18 cellular contexts compared by ENCODE assay signal in genomic region chr2:10764101-10764785, GRCh38. TPM values are rescaled to one million over a fixed set of nuclear protein-coding genes. Genes with fewer than 3 reads are reported as not detected.
DNase-seq lines count a peak whose midpoint lies in the region; ATAC-seq and TF ChIP-seq lines count a peak whose summit lies in the region.
"Had no signal": no experiment of that assay in that cellular context is flagged by ENCODE, and none has a peak within 500 bp of the region (broad histone marks: within the 10 kb centered on the region; RNA-seq: fewer than 3 reads in every experiment).

No MANE protein-coding gene starts in this region.

- DNase-seq in chondrocyte (ENCODE audit: low spot score) = peak; percentile 73
- DNase-seq in neuronal stem cell (ENCODE audit: low spot score) = no peak
- no peak for DNase-seq in CD1c-positive myeloid dendritic cell (ENCODE audit: extremely low spot score)
- DNase-seq in occipital lobe (lab: John Stamatoyannopoulos, UW) = no peak
- DNase-seq: CD4-positive, alpha-beta T cell; MM.1S; NCI-H2029; NCI-H446 treated with DMSO at 0.1 percent for 48 hours; NCI-H526; PC-9; Right ventricle myocardium superior; RPMI8226 had no signal

- no peaks in the 10 kb centered on the region for H3K79me1 ChIP-seq in neuronal stem cell (ENCODE audit: low read depth, low read length)

- CTCF ChIA-PET in HEK293 (lab: Yijun Ruan, JAX) = no interaction called here

- peaks cover 0 to 11% (median 0%) of the 10 kb centered on the region in 3 experiments for H3K27me3 ChIP-seq in neuronal stem cell (ENCODE audit: control insufficient read depth in 3 of 3, insufficient read depth in 3 of 3, low read depth in 1 of 3, low read length in 3 of 3)

- no peaks in the 10 kb centered on the region for H3K9me3 ChIP-seq in HEK293 (ENCODE audit: control insufficient read depth, insufficient read depth, low read depth, low read length)
- H3K9me3 ChIP-seq in neuronal stem cell (replicated peaks in 1 of 2; ENCODE audit: control insufficient read depth in 2 of 2, insufficient read depth in 1 of 2, low read depth in 1 of 2, low read length in 2 of 2) = peaks cover 0 to 2% of the 10 kb centered on the region in 2 donors

- no peak overlapping the region for H3K4ac ChIP-seq in neuronal stem cell (ENCODE audit: low read length)

- no peak overlapping the region for H3K14ac ChIP-seq in neuronal stem cell (ENCODE audit: low read length)

- no peaks in the 10 kb centered on the region for H3K4me1 ChIP-seq in HEK293 (ENCODE audit: control insufficient read depth, insufficient read depth, low read length)
- H3K4me1 ChIP-seq in neuronal stem cell (ENCODE audit: control insufficient read depth in 2 of 2, insufficient read depth in 1 of 2, low read depth in 1 of 2, low read length in 2 of 2) = peaks cover 14 to 15% of the 10 kb centered on the region in 2 donors

- H3K23ac ChIP-seq in neuronal stem cell (ENCODE audit: low read depth, low read length, poor library complexity) = no peak overlapping the region

- no peaks in the 10 kb centered on the region for H3K36me3 ChIP-seq in HEK293 (ENCODE audit: control insufficient read depth in 2 of 2, insufficient read depth in 1 of 2, low read length in 2 of 2)
- H3K36me3 ChIP-seq in neuronal stem cell (replicated peaks in 1 of 2; ENCODE audit: control insufficient read depth in 2 of 2, insufficient read depth in 2 of 2, low read length in 2 of 2) = no peaks in the 10 kb centered on the region

- no peaks in the 10 kb centered on the region for H3K9me3 Mint-ChIP-seq in chondrocyte (ENCODE audit: low read depth)
- H3K9me3 Mint-ChIP-seq: CD4-positive, alpha-beta T cell; IgD-negative memory B cell had no signal

- ATAC-seq in GM21528 (IDR thresholded peaks at IDR 0.05; ENCODE audit: low FRiP score, unreplicated experiment) (no peak), GM21825 (IDR thresholded peaks at IDR 0.05; ENCODE audit: unreplicated experiment) (no peak)

- no peaks in the 10 kb centered on the region for H3K4me1 Mint-ChIP-seq in chondrocyte (ENCODE audit: low read depth)

- H2AFZ ChIP-seq in neuronal stem cell (ENCODE audit: low read length) = peak overlapping the region; percentile 68
- H2AFZ ChIP-seq: PC-9 had no signal

- no peaks in the 10 kb centered on the region for H3K36me3 Mint-ChIP-seq in chondrocyte (ENCODE audit: low read depth)
- H3K36me3 Mint-ChIP-seq: IgD-negative memory B cell had no signal

- TF ChIP-seq CTCF in HEK293 (tag by site-specific recombination; IDR thresholded peaks at IDR 0.05) (no peak), chondrocyte (IDR thresholded peaks at IDR 0.05) (no peak)

- POLR2A ChIA-PET in HEK293 (lab: Yijun Ruan, JAX) = no interaction called here

- no peak overlapping the region for H3K9ac ChIP-seq in neuronal stem cell (ENCODE audit: low read depth, low read length, poor library complexity)
- H3K9ac ChIP-seq: KMS-11 had no signal

- H3K27me3 Mint-ChIP-seq in chondrocyte (ENCODE audit: low read depth) = no peaks in the 10 kb centered on the region
- H3K27me3 Mint-ChIP-seq: CD4-positive, alpha-beta T cell; IgD-negative memory B cell had no signal

- no CpG with 5 or more reads among the region's 18 CpGs for WGBS in neuronal stem cell (ENCODE audit: extremely low coverage in 2 of 2, insufficient read length in 2 of 2, insufficient replicate concordance in 1 of 2), 2 donors

- H3K4me2 ChIP-seq in neuronal stem cell (ENCODE audit: insufficient read depth, low read length, poor library complexity, severe bottlenecking) = no peak overlapping the region
- H3K4me2 ChIP-seq: KMS-11 had no signal

- no peak overlapping the region for H3K4me3 Mint-ChIP-seq in chondrocyte (ENCODE audit: unreplicated experiment)
- H3K4me3 Mint-ChIP-seq: CD4-positive, alpha-beta T cell; IgD-negative memory B cell had no signal

- H3K27ac Mint-ChIP-seq in chondrocyte (ENCODE audit: unreplicated experiment) = no peak overlapping the region
- H3K27ac Mint-ChIP-seq: CD4-positive, alpha-beta T cell; IgD-negative memory B cell had no signal

- no peak overlapping the region for H4K91ac ChIP-seq in neuronal stem cell (ENCODE audit: low read depth, low read length, poor library complexity)

- H3K18ac ChIP-seq in neuronal stem cell (ENCODE audit: low read length) = peak overlapping the region; percentile 74

- H3K27ac ChIP-seq in HEK293 (ENCODE audit: extremely low read depth, low read depth, low read length) = no peak overlapping the region
- no peak overlapping the region for H3K27ac ChIP-seq in neuronal stem cell (replicated peaks; ENCODE audit: low read length)
- H3K27ac ChIP-seq: KMS-11, PC-9 had no signal

- H2BK120ac ChIP-seq in neuronal stem cell (ENCODE audit: low read depth, low read length) = no peak overlapping the region

- H2BK12ac ChIP-seq in neuronal stem cell (ENCODE audit: low read length) = no peak overlapping the region

- H2AK5ac ChIP-seq in neuronal stem cell (ENCODE audit: low read depth, low read length) = peak overlapping the region; percentile 47

- H4K8ac ChIP-seq in neuronal stem cell (ENCODE audit: low read depth, low read length) = no peak overlapping the region

- H2BK5ac ChIP-seq in neuronal stem cell (ENCODE audit: low read length) = no peak overlapping the region

- H2BK15ac ChIP-seq in neuronal stem cell (ENCODE audit: low read length) = no peak overlapping the region

- H3K4me3 ChIP-seq in HEK293 (ENCODE audit: low read depth, low read length) (no peak overlapping the region), neuronal stem cell (ENCODE audit: low read length in 2 of 2) (no peak overlapping the region)
- H3K4me3 ChIP-seq: PC-9 had no signal

TF ChIP-seq in HEK293, 187 proteins besides CTCF, POLR2A, EP300 and RAD21:
- 0 out of 2 replicates have a peak, but pooled peaks have one; percentile 7 for TF ChIP-seq ZIC2 (tag by site-specific recombination; IDR thresholded peaks at IDR 0.05)
- no peak for TF ChIP-seq SP3 (tag by site-specific recombination; IDR thresholded peaks at IDR 0.05)
- TF ChIP-seq ZNF623 (tag by site-specific recombination; IDR thresholded peaks at IDR 0.05) = no peak
- TF ChIP-seq ZFHX2 (tag by site-specific recombination; conservative IDR thresholded peaks at IDR 0.05) = no peak

RNA-seq across cellular contexts. Expression of gene ATP6V1C2, which starts 42.8 kb away (rescaled TPM):
- total RNA-seq in chondrocyte = not detected in 3 replicates
- 0.15 TPM for polyA plus RNA-seq in neuronal stem cell (2013, experiment 1 of 2)
- polyA plus RNA-seq in neuronal stem cell (2013, experiment 2 of 2) = 0.21 TPM
- total RNA-seq in occipital lobe = 0.16 TPM
- total RNA-seq: A673; CD4-positive, alpha-beta T cell; PC-9 had no signal

RNA-seq across cellular contexts. Expression of gene PDIA6, which starts 48.3 kb away (rescaled TPM):
- total RNA-seq in chondrocyte = 196 to 412 TPM (median 198 TPM) in 3 replicates
- 174 TPM for polyA plus RNA-seq in neuronal stem cell (2013, experiment 1 of 2)
- polyA plus RNA-seq in neuronal stem cell (2013, experiment 2 of 2) = 169 TPM
- total RNA-seq in occipital lobe = 102 TPM
